In the genomic region with DNA sequence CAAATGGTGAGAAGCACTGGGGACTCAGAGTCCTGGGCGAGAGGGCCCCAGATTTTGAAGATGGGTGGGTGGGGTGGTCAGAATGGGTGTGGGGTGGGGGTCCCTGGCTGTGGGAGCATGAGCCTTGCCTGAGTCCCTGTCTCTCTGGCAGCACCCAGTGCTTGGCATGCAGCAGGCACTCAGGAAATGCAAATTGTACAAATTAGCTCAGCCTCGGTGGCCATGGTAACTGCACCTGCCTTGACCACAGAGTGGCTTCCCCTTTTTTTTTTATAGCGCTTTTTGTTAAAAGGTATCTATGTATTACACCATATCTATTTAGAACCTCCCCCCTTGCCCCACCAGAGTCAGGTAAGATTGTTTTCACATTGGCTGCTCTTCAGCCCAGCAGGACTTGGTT, we compare ENCODE assay signal across 8 cellular contexts. TPM values are rescaled to one million over a fixed set of nuclear protein-coding genes. Genes with fewer than 3 reads are reported as not detected.
A peak's percentile ranks its signal among the peaks of the same experiment; 100 is the strongest.
DNase-seq lines count a peak whose midpoint lies in the region; ATAC-seq and TF ChIP-seq lines count a peak whose summit lies in the region.

No MANE protein-coding gene starts in this region.

- peak; percentile 91 for DNase-seq in DMS53 (lab: John Stamatoyannopoulos, UW)
- peak; percentile 80 for DNase-seq in GM19240 (ENCODE audit: insufficient read length, low spot score)
- DNase-seq in NCI-H526 treated with DMSO at 0.1 percent for 48 hours (lab: John Stamatoyannopoulos, UW): peak; percentile 59
- DNase-seq in hippocampal formation (lab: John Stamatoyannopoulos, UW): no peak
- no peak for DNase-seq in activated CD4-positive, CD25-positive, alpha-beta regulatory T cell (lab: John Stamatoyannopoulos, UW)
- no peak for DNase-seq in thyroid gland
- DNase-seq in NCI-H524 (lab: John Stamatoyannopoulos, UW): no peak

- no peak overlapping the region for H3K27ac ChIP-seq in thyroid gland

- intact Hi-C loops in thyroid gland (cut with DNase I): no loop called here

- peak; percentile 88 for ATAC-seq in HG03060 (IDR thresholded peaks at IDR 0.05; ENCODE audit: low read depth, unreplicated experiment)

- H3K9me3 ChIP-seq in thyroid gland: no peaks in the 10 kb centered on the region

- no peak for TF ChIP-seq CTCF in thyroid gland (IDR thresholded peaks at IDR 0.05)

- H3K4me3 ChIP-seq in thyroid gland (replicated peaks in 1 of 3): no peak overlapping the region

- WGBS in thyroid gland, 2 donors: 86 to 91% methylated on average over 3 of the region's 3 CpGs

- no peaks in the 10 kb centered on the region for H3K4me1 ChIP-seq in thyroid gland

- H3K36me3 ChIP-seq in thyroid gland: no peaks in the 10 kb centered on the region

- no peak for TF ChIP-seq POLR2A in thyroid gland (IDR thresholded peaks at IDR 0.05)

- H3K27me3 ChIP-seq in thyroid gland: no peaks in the 10 kb centered on the region

RNA-seq across cellular contexts. Expression of a gene that starts 19.2 kb away (rescaled TPM):
- total RNA-seq in thyroid gland: under 1 TPM in 2 of 4 donors, not detected in 2; 0.13 to 0.44 TPM

Comparison
In these comparisons a context has a peak if more than half of its experiments do, and no peak if none do; other contexts are left out.
1. DNase-seq: peak in DMS53 (single experiment), GM19240 (single experiment) and NCI-H526 treated with DMSO at 0.1 percent for 48 hours (single experiment); none in hippocampal formation (0 of 2), activated CD4-positive, CD25-positive, alpha-beta regulatory T cell (0 of 4), thyroid gland (0 of 2) and NCI-H524 (0 of 2).